8 cellular contexts compared by ENCODE assay signal in the genomic region with DNA sequence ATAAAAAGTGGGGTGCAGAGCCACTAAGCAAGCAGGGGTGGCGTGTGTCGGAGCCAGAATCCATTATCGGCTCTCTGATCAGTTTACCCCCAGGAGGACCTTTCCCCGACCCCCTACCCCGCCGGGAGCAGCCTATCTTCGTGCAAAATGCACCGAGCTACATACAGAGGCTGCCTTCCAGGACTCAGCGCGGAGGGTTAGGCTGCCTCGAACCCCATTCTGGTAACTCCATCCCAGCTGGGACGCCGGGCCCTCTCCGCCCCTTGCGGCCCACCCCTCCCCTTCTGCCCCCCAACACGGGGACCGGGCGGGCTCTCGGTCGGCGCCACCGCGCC. TPM values are rescaled to one million over a fixed set of nuclear protein-coding genes. Genes with fewer than 3 reads are reported as not detected.
A peak's percentile ranks its signal among the peaks of the same experiment; 100 is the strongest.
DNase-seq lines count a peak whose midpoint lies in the region; ATAC-seq, FAIRE-seq and TF ChIP-seq lines count a peak whose summit lies in the region.

No MANE protein-coding gene starts in this region.

- DNase-seq in fibroblast of the aortic adventitia (ENCODE audit: low read depth) (no peak), GM12891 (ENCODE audit: insufficient read length, low spot score) (no peak)
- DNase-seq in activated CD8-positive, alpha-beta memory T cell treated with anti-CD3 and anti-CD28 coated beads, Interleukin-2, amount 50 U/mL, for 48 hours, result no peak

- H3K4me3 ChIP-seq in GM08714 (ENCODE audit: low read length), result peak overlapping the region; percentile 54; the same call in 1 of the 2 replicates
- peak overlapping the region; percentile 72 for H3K4me3 ChIP-seq in fibroblast of the aortic adventitia (ENCODE audit: low read depth, low read length)
- H3K4me3 ChIP-seq in rectal smooth muscle tissue (ENCODE audit: low read length), result peak overlapping the region; percentile 62

- ATAC-seq in SK-N-SH treated with all-trans-retinoic acid at 6 μM for 48 hours (peak; percentile 49), HG03039 (IDR thresholded peaks at IDR 0.05; ENCODE audit: unreplicated experiment) (no peak), HG03139 (IDR thresholded peaks at IDR 0.05; ENCODE audit: unreplicated experiment) (no peak)

- H3K36me3 ChIP-seq in rectal smooth muscle tissue (ENCODE audit: control insufficient read depth, insufficient read depth, low read length), result no peaks in the 10 kb centered on the region

- TF ChIP-seq POLR2A in GM12891 (IDR thresholded peaks at IDR 0.05; ENCODE audit: low read depth, low read length), result no peak

- TF ChIP-seq CTCF in fibroblast of the aortic adventitia (IDR thresholded peaks at IDR 0.05; ENCODE audit: insufficient read depth, low read length), result no peak

- FAIRE-seq in GM12891 (lab: Jason Lieb, UNC), result no peak

- H3K27me3 ChIP-seq in rectal smooth muscle tissue (ENCODE audit: control insufficient read depth, insufficient read depth, low read length), result peaks cover 5% of the 10 kb centered on the region

- no peak overlapping the region for H3K27ac ChIP-seq in rectal smooth muscle tissue (ENCODE audit: low read depth, low read length)

- H3K9ac ChIP-seq in rectal smooth muscle tissue (ENCODE audit: low read length), result no peak overlapping the region

- H3K4me1 ChIP-seq in rectal smooth muscle tissue (ENCODE audit: control insufficient read depth, insufficient read depth, low read length), result no peaks in the 10 kb centered on the region

TF ChIP-seq in SK-N-SH treated with all-trans-retinoic acid at 6 μM for 48 hours, 23 proteins besides CTCF, POLR2A, EP300 and RAD21 (continues in another document):
- TF ChIP-seq ISL1 (CRISPR knock-in tag; IDR thresholded peaks at IDR 0.05), result no peak
- TF ChIP-seq BACH2 (CRISPR knock-in tag; IDR thresholded peaks at IDR 0.05; ENCODE audit: borderline replicate concordance), result no peak
- no peak for TF ChIP-seq ZFP3 (CRISPR knock-in tag; IDR thresholded peaks at IDR 0.05)
- TF ChIP-seq, protein P1, sequence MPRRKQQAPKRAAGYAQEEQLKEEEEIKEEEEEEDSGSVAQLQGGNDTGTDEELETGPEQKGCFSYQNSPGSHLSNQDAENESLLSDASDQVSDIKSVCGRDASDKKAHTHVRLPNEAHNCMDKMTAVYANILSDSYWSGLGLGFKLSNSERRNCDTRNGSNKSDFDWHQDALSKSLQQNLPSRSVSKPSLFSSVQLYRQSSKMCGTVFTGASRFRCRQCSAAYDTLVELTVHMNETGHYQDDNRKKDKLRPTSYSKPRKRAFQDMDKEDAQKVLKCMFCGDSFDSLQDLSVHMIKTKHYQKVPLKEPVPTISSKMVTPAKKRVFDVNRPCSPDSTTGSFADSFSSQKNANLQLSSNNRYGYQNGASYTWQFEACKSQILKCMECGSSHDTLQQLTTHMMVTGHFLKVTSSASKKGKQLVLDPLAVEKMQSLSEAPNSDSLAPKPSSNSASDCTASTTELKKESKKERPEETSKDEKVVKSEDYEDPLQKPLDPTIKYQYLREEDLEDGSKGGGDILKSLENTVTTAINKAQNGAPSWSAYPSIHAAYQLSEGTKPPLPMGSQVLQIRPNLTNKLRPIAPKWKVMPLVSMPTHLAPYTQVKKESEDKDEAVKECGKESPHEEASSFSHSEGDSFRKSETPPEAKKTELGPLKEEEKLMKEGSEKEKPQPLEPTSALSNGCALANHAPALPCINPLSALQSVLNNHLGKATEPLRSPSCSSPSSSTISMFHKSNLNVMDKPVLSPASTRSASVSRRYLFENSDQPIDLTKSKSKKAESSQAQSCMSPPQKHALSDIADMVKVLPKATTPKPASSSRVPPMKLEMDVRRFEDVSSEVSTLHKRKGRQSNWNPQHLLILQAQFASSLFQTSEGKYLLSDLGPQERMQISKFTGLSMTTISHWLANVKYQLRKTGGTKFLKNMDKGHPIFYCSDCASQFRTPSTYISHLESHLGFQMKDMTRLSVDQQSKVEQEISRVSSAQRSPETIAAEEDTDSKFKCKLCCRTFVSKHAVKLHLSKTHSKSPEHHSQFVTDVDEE (CRISPR knock-in tag; IDR thresholded peaks at IDR 0.05), result no peak
- TF ChIP-seq ARNTL (CRISPR knock-in tag; IDR thresholded peaks at IDR 0.05; ENCODE audit: borderline replicate concordance, low read depth), result no peak
- no peak for TF ChIP-seq GLIS3 (CRISPR knock-in tag; IDR thresholded peaks at IDR 0.05)
- TF ChIP-seq ZNF8 (CRISPR knock-in tag; IDR thresholded peaks at IDR 0.05), result no peak
- TF ChIP-seq ZNF70 (CRISPR knock-in tag; IDR thresholded peaks at IDR 0.05), result no peak
- TF ChIP-seq RARB (CRISPR knock-in tag; IDR thresholded peaks at IDR 0.05), result no peak
- TF ChIP-seq, protein P2, sequence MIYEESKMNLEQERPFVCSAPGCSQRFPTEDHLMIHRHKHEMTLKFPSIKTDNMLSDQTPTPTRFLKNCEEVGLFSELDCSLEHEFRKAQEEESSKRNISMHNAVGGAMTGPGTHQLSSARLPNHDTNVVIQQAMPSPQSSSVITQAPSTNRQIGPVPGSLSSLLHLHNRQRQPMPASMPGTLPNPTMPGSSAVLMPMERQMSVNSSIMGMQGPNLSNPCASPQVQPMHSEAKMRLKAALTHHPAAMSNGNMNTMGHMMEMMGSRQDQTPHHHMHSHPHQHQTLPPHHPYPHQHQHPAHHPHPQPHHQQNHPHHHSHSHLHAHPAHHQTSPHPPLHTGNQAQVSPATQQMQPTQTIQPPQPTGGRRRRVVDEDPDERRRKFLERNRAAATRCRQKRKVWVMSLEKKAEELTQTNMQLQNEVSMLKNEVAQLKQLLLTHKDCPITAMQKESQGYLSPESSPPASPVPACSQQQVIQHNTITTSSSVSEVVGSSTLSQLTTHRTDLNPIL (CRISPR knock-in tag; IDR thresholded peaks at IDR 0.05; ENCODE audit: low read depth), result no peak
- no peak for TF ChIP-seq TCF4 (CRISPR knock-in tag; IDR thresholded peaks at IDR 0.05; ENCODE audit: borderline replicate concordance)
- no peak for TF ChIP-seq PPARA (CRISPR knock-in tag; IDR thresholded peaks at IDR 0.05; ENCODE audit: borderline replicate concordance)
- TF ChIP-seq ESRRG (CRISPR knock-in tag; IDR thresholded peaks at IDR 0.05), result no peak
- no peak for TF ChIP-seq ZNF565 (CRISPR knock-in tag; conservative IDR thresholded peaks at IDR 0.05; ENCODE audit: low read depth)
- no peak for TF ChIP-seq SNAI2 (CRISPR knock-in tag; IDR thresholded peaks at IDR 0.05)

TF ChIP-seq in GM12891, 5 proteins besides CTCF, POLR2A, EP300 and RAD21:
- TF ChIP-seq PAX5 (IDR thresholded peaks at IDR 0.05; ENCODE audit: insufficient read depth, low read length, severe bottlenecking), result no peak
- no peak for TF ChIP-seq POLR2AphosphoS5 (IDR thresholded peaks at IDR 0.05; ENCODE audit: low read depth, low read length)
- TF ChIP-seq TAF1 (IDR thresholded peaks at IDR 0.05; ENCODE audit: low read depth, low read length), result no peak
- TF ChIP-seq SPI1 (IDR thresholded peaks at IDR 0.05; ENCODE audit: low read depth, low read length), result no peak
- no peak for TF ChIP-seq POU2F2 (IDR thresholded peaks at IDR 0.05; ENCODE audit: low read depth, low read length)

RNA-seq across cellular contexts. Expression of a gene that starts 12.2 kb away (rescaled TPM):
- total RNA-seq in fibroblast of the aortic adventitia (ENCODE audit: low replicate concordance), result under 0.01 and 0.33 TPM in 2 replicates
- polyA plus RNA-seq in GM12891 (2012; ENCODE audit: low read depth, missing spikeins), result 1.7 TPM
